ENCODE assay signal across 16 cellular contexts in the genomic region with DNA sequence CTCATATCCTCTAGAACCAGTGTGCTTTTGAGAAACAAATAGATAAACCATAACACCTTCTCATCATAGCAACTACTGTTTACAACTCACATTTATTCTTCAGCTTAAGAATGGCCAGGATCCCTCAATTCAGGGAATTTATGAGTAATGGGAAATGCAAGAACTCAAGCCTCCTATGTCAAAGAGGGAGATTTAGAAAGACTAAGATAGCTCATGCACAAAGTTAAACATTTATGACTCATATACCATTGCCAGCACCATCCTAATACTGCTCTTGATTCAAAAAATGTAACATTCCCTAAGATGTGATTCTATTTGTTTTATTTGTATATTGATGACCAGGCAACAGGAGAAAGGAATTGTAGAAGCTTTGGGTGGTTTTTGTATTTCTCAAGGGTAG.
"Had no signal": no experiment of that assay in that cellular context is flagged by ENCODE, and none has a peak within 500 bp of the region (broad histone marks: within the 10 kb centered on the region; RNA-seq: fewer than 3 reads in every experiment).

No MANE protein-coding gene starts in this region.

- H3K27me3 ChIP-seq: colonic mucosa had no signal

- H3K4me3 Mint-ChIP-seq: activated naive CD8-positive, alpha-beta T cell treated with anti-CD3 and anti-CD28 coated beads, Interleukin-2, amount 50 U/mL, for 24 hours; activated T-helper 17 cell treated with anti-CD3 and anti-CD28 coated beads, Interleukin-2, amount 50 U/mL, for 72 hours; natural killer cell treated with Interleukin-12 subunit alpha and Interleukin-12 subunit beta and Interleukin-15 and Interleukin-18, amount 100 ng/mL, for 72 hours; T-cell had no signal

- H3K36me3 ChIP-seq: colonic mucosa, transverse colon had no signal

- H3K4me3 ChIP-seq: colonic mucosa, transverse colon had no signal

- ATAC-seq: activated naive CD8-positive, alpha-beta T cell treated with anti-CD3 and anti-CD28 coated beads, Interleukin-2, amount 50 U/mL, for 24 hours; activated T-helper 17 cell treated with anti-CD3 and anti-CD28 coated beads, Interleukin-2, amount 50 U/mL, for 72 hours; left lobe of liver; natural killer cell treated with Interleukin-12 subunit alpha and Interleukin-12 subunit beta and Interleukin-15 and Interleukin-18, amount 100 ng/mL, for 72 hours; T-cell had no signal

- H3K4me1 Mint-ChIP-seq: activated naive CD8-positive, alpha-beta T cell treated with anti-CD3 and anti-CD28 coated beads, Interleukin-2, amount 50 U/mL, for 24 hours; activated T-helper 17 cell treated with anti-CD3 and anti-CD28 coated beads, Interleukin-2, amount 50 U/mL, for 72 hours; T-cell had no signal

- H3K9me3 Mint-ChIP-seq: activated naive CD8-positive, alpha-beta T cell treated with anti-CD3 and anti-CD28 coated beads, Interleukin-2, amount 50 U/mL, for 24 hours; activated T-helper 17 cell treated with anti-CD3 and anti-CD28 coated beads, Interleukin-2, amount 50 U/mL, for 72 hours had no signal

- DNase-seq: activated CD4-positive, alpha-beta T cell treated with anti-CD3 and anti-CD28 coated beads for 1 hour; activated CD4-positive, alpha-beta T cell treated with anti-CD3 and anti-CD28 coated beads, Interleukin-2, amount 50 U/mL, for 4 hours; activated naive CD4-positive, alpha-beta T cell treated with Interleukin-2 at 50 U/mL for 16 hours; activated naive CD8-positive, alpha-beta T cell treated with anti-CD3 and anti-CD28 coated beads, Interleukin-2, amount 50 U/mL, for 24 hours; activated T-cell treated with anti-CD3 and anti-CD28 coated beads for 4 hours; caudate nucleus; colonic mucosa; effector CD4-positive, alpha-beta T cell; stimulated activated CD4-positive, alpha-beta T cell treated with anti-CD3 and anti-CD28 coated beads, Interleukin-4, amount 100 ng/mL, for 1 hour; stimulated activated naive CD4-positive, alpha-beta T cell; T-cell; T-helper 9 cell; transverse colon had no signal

- H3K27ac Mint-ChIP-seq: activated naive CD8-positive, alpha-beta T cell treated with anti-CD3 and anti-CD28 coated beads, Interleukin-2, amount 50 U/mL, for 24 hours; activated T-helper 17 cell treated with anti-CD3 and anti-CD28 coated beads, Interleukin-2, amount 50 U/mL, for 72 hours; natural killer cell treated with Interleukin-12 subunit alpha and Interleukin-12 subunit beta and Interleukin-15 and Interleukin-18, amount 100 ng/mL, for 72 hours; T-cell had no signal

- H3K27ac ChIP-seq: colonic mucosa, transverse colon had no signal

- H3K36me3 Mint-ChIP-seq: natural killer cell treated with Interleukin-12 subunit alpha and Interleukin-12 subunit beta and Interleukin-15 and Interleukin-18, amount 100 ng/mL, for 72 hours; T-cell had no signal

- H3K9me3 ChIP-seq: colonic mucosa, transverse colon had no signal

- H3K4me1 ChIP-seq: colonic mucosa, transverse colon had no signal
